Comparison of ENCODE assay signal across 1 cellular context in genomic region chr9:128250839-128251558, GRCh38.
TF ChIP-seq lines count a peak whose summit lies in the region.

No MANE protein-coding gene starts in this region.

TF ChIP-seq in GM12878, 131 proteins besides CTCF, POLR2A, EP300 and RAD21:
- no peak for TF ChIP-seq PML (IDR thresholded peaks at IDR 0.05; ENCODE audit: low read length)
- no peak for TF ChIP-seq ZNF274 (IDR thresholded peaks at IDR 0.05; ENCODE audit: insufficient read depth, insufficient read length)
- no peak for TF ChIP-seq TARDBP (IDR thresholded peaks at IDR 0.05; ENCODE audit: borderline replicate concordance)
- no peak for TF ChIP-seq TCF3 (IDR thresholded peaks at IDR 0.05; ENCODE audit: borderline replicate concordance, insufficient read depth, low read depth, low read length)
- TF ChIP-seq PRDM15 (CRISPR knock-in tag; IDR thresholded peaks at IDR 0.05), result no peak
- TF ChIP-seq ZNF384 (IDR thresholded peaks at IDR 0.05; ENCODE audit: borderline replicate concordance, low read depth, low read length), result no peak
- TF ChIP-seq WRNIP1 (IDR thresholded peaks at IDR 0.05; ENCODE audit: borderline replicate concordance, low read depth, low read length), result no peak
- no peak for TF ChIP-seq ZNF24 (IDR thresholded peaks at IDR 0.05)
- TF ChIP-seq BRCA1 (IDR thresholded peaks at IDR 0.05; ENCODE audit: low read depth, low read length), result no peak
- TF ChIP-seq, protein P1, sequence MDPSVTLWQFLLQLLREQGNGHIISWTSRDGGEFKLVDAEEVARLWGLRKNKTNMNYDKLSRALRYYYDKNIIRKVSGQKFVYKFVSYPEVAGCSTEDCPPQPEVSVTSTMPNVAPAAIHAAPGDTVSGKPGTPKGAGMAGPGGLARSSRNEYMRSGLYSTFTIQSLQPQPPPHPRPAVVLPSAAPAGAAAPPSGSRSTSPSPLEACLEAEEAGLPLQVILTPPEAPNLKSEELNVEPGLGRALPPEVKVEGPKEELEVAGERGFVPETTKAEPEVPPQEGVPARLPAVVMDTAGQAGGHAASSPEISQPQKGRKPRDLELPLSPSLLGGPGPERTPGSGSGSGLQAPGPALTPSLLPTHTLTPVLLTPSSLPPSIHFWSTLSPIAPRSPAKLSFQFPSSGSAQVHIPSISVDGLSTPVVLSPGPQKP (IDR thresholded peaks at IDR 0.05; ENCODE audit: low read depth, low read length), result no peak
